In genomic region chr11:95150977-95151684, GRCh38 we compare ENCODE assay signal across 8 cellular contexts.
A peak's percentile ranks its signal among the peaks of the same experiment; 100 is the strongest.
DNase-seq lines count a peak whose midpoint lies in the region; ATAC-seq lines count a peak whose summit lies in the region.

No MANE protein-coding gene starts in this region.

- H2BK5ac ChIP-seq in neuronal stem cell (ENCODE audit: low read length) = peak overlapping the region; percentile 85

- H3K14ac ChIP-seq in neuronal stem cell (ENCODE audit: low read length) = peak overlapping the region; percentile 97

- H3K79me1 ChIP-seq in neuronal stem cell (ENCODE audit: low read depth, low read length) = no peaks in the 10 kb centered on the region

- H3K4me1 ChIP-seq in neuronal stem cell (ENCODE audit: control insufficient read depth in 2 of 2, insufficient read depth in 1 of 2, low read depth in 1 of 2, low read length in 2 of 2) = peaks cover 11 to 16% of the 10 kb centered on the region in 2 donors

- H2AFZ ChIP-seq in neuronal stem cell (ENCODE audit: low read length) = peak overlapping the region; percentile 85

- no peaks in the 10 kb centered on the region for H3K9me3 ChIP-seq in neuronal stem cell (replicated peaks in 1 of 2; ENCODE audit: control insufficient read depth in 2 of 2, insufficient read depth in 1 of 2, low read depth in 1 of 2, low read length in 2 of 2)

- peak overlapping the region; percentile 87 for H3K9ac ChIP-seq in neuronal stem cell (ENCODE audit: low read depth, low read length, poor library complexity)

- H3K27me3 ChIP-seq in neuronal stem cell (ENCODE audit: control insufficient read depth in 3 of 3, insufficient read depth in 3 of 3, low read depth in 1 of 3, low read length in 3 of 3) = no peaks in the 10 kb centered on the region

- H3K4ac ChIP-seq in neuronal stem cell (ENCODE audit: low read length) = no peak overlapping the region

- H3K18ac ChIP-seq in neuronal stem cell (ENCODE audit: low read length) = peak overlapping the region; percentile 67

- H3K4me3 ChIP-seq in neuronal stem cell (ENCODE audit: low read length in 2 of 2) = peak overlapping the region in 1 of 2 donors; percentile 78

- H2BK15ac ChIP-seq in neuronal stem cell (ENCODE audit: low read length) = peak overlapping the region; percentile 93

- peak overlapping the region; percentile 92 for H3K4me2 ChIP-seq in neuronal stem cell (ENCODE audit: insufficient read depth, low read length, poor library complexity, severe bottlenecking)

- WGBS in neuronal stem cell (ENCODE audit: extremely low coverage in 2 of 2, insufficient read length in 2 of 2, insufficient replicate concordance in 1 of 2), 2 donors = no CpG with 5 or more reads among the region's 53 CpGs

- H2BK120ac ChIP-seq in neuronal stem cell (ENCODE audit: low read depth, low read length) = no peak overlapping the region

- ATAC-seq in GM21528 (IDR thresholded peaks at IDR 0.05; ENCODE audit: low FRiP score, unreplicated experiment) = peak; percentile 93

- DNase-seq in DMS53 (lab: John Stamatoyannopoulos, UW) = peak; percentile 99
- peak; percentile 66 for DNase-seq in HuH-7.5 (ENCODE audit: low spot score)
- peak; percentile 95 for DNase-seq in RPMI8226
- DNase-seq in activated gamma-delta T cell treated with anti-CD3 and anti-CD28 coated beads, Interleukin-2, amount 50 U/mL, for 16 hours (ENCODE audit: low read depth) = peak; percentile 85
- DNase-seq in foreskin melanocyte = peak; percentile 87
- peak; percentile 84 for DNase-seq in neuronal stem cell (ENCODE audit: low spot score)
- DNase-seq in stromal cell of bone marrow (ENCODE audit: low read depth) = peak; percentile 82

- H2BK12ac ChIP-seq in neuronal stem cell (ENCODE audit: low read length) = no peak overlapping the region

- no peaks in the 10 kb centered on the region for H3K36me3 ChIP-seq in neuronal stem cell (replicated peaks in 1 of 2; ENCODE audit: control insufficient read depth in 2 of 2, insufficient read depth in 2 of 2, low read length in 2 of 2)

- H4K91ac ChIP-seq in neuronal stem cell (ENCODE audit: low read depth, low read length, poor library complexity) = peak overlapping the region; percentile 24

- peak overlapping the region; percentile 90 for H2AK5ac ChIP-seq in neuronal stem cell (ENCODE audit: low read depth, low read length)

- peak overlapping the region; percentile 65 for H3K23ac ChIP-seq in neuronal stem cell (ENCODE audit: low read depth, low read length, poor library complexity)

- H4K8ac ChIP-seq in neuronal stem cell (ENCODE audit: low read depth, low read length) = peak overlapping the region; percentile 43

- peak overlapping the region; percentile 84 for H3K27ac ChIP-seq in neuronal stem cell (replicated peaks; ENCODE audit: low read length)
